28 cellular contexts compared by ENCODE assay signal in genomic region chr22:29707471-29707870, GRCh38. TPM values are rescaled to one million over a fixed set of nuclear protein-coding genes. Genes with fewer than 3 reads are reported as not detected.
"Had no signal": no experiment of that assay in that cellular context is flagged by ENCODE, and none has a peak within 500 bp of the region (broad histone marks: within the 10 kb centered on the region; RNA-seq: fewer than 3 reads in every experiment).

No MANE protein-coding gene starts in this region.

- H3K9me3 ChIP-seq: esophagus squamous epithelium, lower lobe of right lung, pancreas, right atrium auricular region, suprapubic skin, transverse colon, upper lobe of right lung, vagina had no signal

- ATAC-seq: left ventricle myocardium superior; lower lobe of right lung; naive thymus-derived CD8-positive, alpha-beta T cell; sciatic nerve; stimulated activated naive CD8-positive, alpha-beta T cell treated with anti-CD3 and anti-CD28 coated beads, Interleukin-15, amount 100 ng/mL, for 72 hours; upper lobe of right lung had no signal

- H3K36me3 ChIP-seq: esophagus squamous epithelium, lower lobe of right lung, pancreas, right atrium auricular region, suprapubic skin, transverse colon, upper lobe of right lung, vagina had no signal

- H3K27me3 ChIP-seq: pancreas, vagina had no signal

- DNase-seq: effector CD8-positive, alpha-beta T cell; erythroblast; esophagus squamous epithelium; foreskin melanocyte; hypothalamus; immature natural killer cell; islet precursor cell; left ventricle myocardium superior; lower lobe of right lung; naive thymus-derived CD8-positive, alpha-beta T cell; nephron progenitor cell; occipital lobe; stimulated activated CD4-positive, alpha-beta T cell treated with anti-CD3 and anti-CD28 coated beads, Interleukin-12 subunit alpha, Interleukin-12 subunit beta, amount 100 ng/mL, for 4 hours; stimulated activated CD4-positive, alpha-beta T cell treated with anti-CD3 and anti-CD28 coated beads, Interleukin-1b, Interleukin-23, amount 100 ng/mL, for 48 hours; stimulated activated CD4-positive, alpha-beta T cell treated with anti-CD3 and anti-CD28 coated beads, Interleukin-4, amount 100 ng/mL, for 1 hour; stimulated activated CD8-positive, alpha-beta memory T cell treated with anti-CD3 and anti-CD28 coated beads, Interleukin-4, amount 100 ng/mL, for 48 hours; stimulated activated naive CD4-positive, alpha-beta T cell; stimulated activated naive CD8-positive, alpha-beta T cell treated with anti-CD3 and anti-CD28 coated beads, Interleukin-15, amount 100 ng/mL, for 72 hours; transverse colon; upper lobe of right lung had no signal

- H3K4me2 ChIP-seq: smooth muscle cell had no signal

- H3K27ac ChIP-seq: esophagus squamous epithelium, lower lobe of right lung, pancreas, right atrium auricular region, suprapubic skin, transverse colon, upper lobe of right lung, vagina had no signal

- H3K4me1 Mint-ChIP-seq: immature natural killer cell; stimulated activated naive CD8-positive, alpha-beta T cell treated with anti-CD3 and anti-CD28 coated beads, Interleukin-15, amount 100 ng/mL, for 72 hours had no signal

- H3K27ac Mint-ChIP-seq: immature natural killer cell; naive thymus-derived CD8-positive, alpha-beta T cell; nephron progenitor cell had no signal

- H3K4me3 Mint-ChIP-seq: immature natural killer cell; naive thymus-derived CD8-positive, alpha-beta T cell; nephron progenitor cell; stimulated activated naive CD8-positive, alpha-beta T cell treated with anti-CD3 and anti-CD28 coated beads, Interleukin-15, amount 100 ng/mL, for 72 hours had no signal

- H3K4me3 ChIP-seq: esophagus squamous epithelium, lower lobe of right lung, pancreas, right atrium auricular region, smooth muscle cell, suprapubic skin, transverse colon, upper lobe of right lung, vagina had no signal

- H3K9me3 Mint-ChIP-seq: immature natural killer cell; naive thymus-derived CD8-positive, alpha-beta T cell; nephron progenitor cell; stimulated activated naive CD8-positive, alpha-beta T cell treated with anti-CD3 and anti-CD28 coated beads, Interleukin-15, amount 100 ng/mL, for 72 hours had no signal

- H3K36me3 Mint-ChIP-seq: immature natural killer cell; naive thymus-derived CD8-positive, alpha-beta T cell had no signal

RNA-seq across cellular contexts. Expression of gene CABP7, which starts 12.3 kb away (rescaled TPM):
- total RNA-seq: left ventricle myocardium superior, lower lobe of right lung, mesenteric fat pad, posterior vena cava, right atrium auricular region, sciatic nerve, smooth muscle cell, transverse colon, upper lobe of right lung, vagina had no signal
- polyA plus RNA-seq: smooth muscle cell had no signal
